Comparison of ENCODE assay signal across 18 cellular contexts in genomic region chr17:15507001-15507400, GRCh38. TPM values are rescaled to one million over a fixed set of nuclear protein-coding genes. Genes with fewer than 3 reads are reported as not detected.
DNase-seq lines count a peak whose midpoint lies in the region; ATAC-seq and TF ChIP-seq lines count a peak whose summit lies in the region.
"Had no signal": no experiment of that assay in that cellular context is flagged by ENCODE, and none has a peak within 500 bp of the region (broad histone marks: within the 10 kb centered on the region; RNA-seq: fewer than 3 reads in every experiment).

No MANE protein-coding gene starts in this region.

- peaks cover 70% of the 10 kb centered on the region for H3K36me3 Mint-ChIP-seq in endodermal cell (ENCODE audit: low read depth)
- peaks cover 16% of the 10 kb centered on the region for H3K36me3 Mint-ChIP-seq in MCF 10A (ENCODE audit: insufficient read depth, unreplicated experiment)

- intact Hi-C loops in ascending aorta (cut with DNase I) (no loop called here), left colon (cut with DNase I, micrococcal nuclease) (no loop called here), MCF 10A (cut with micrococcal nuclease) (no loop called here)

- H3K4me1 ChIP-seq in ascending aorta: peaks cover 16 to 41% of the 10 kb centered on the region in 2 donors
- H3K4me1 ChIP-seq in endodermal cell (ENCODE audit: control insufficient read depth, insufficient read depth, low read length): no peaks in the 10 kb centered on the region
- H3K4me1 ChIP-seq: BE2C had no signal

- H3K4me1 Mint-ChIP-seq in endodermal cell: peaks cover 2% of the 10 kb centered on the region
- H3K4me1 Mint-ChIP-seq in MCF 10A (ENCODE audit: insufficient read depth, unreplicated experiment): peaks cover 14% of the 10 kb centered on the region

- H3K27ac ChIP-seq in ascending aorta (peak overlapping the region; percentile 90 to 94), endodermal cell (ENCODE audit: low read depth, low read length) (no peak overlapping the region)
- H3K27ac ChIP-seq: BLaER1 had no signal

- WGBS in endodermal cell (ENCODE audit: insufficient coverage in 1 of 2, insufficient read length in 1 of 2), 2 experiments: 98% methylated on average over 9 of the region's 9 CpGs

- H3K27me3 ChIP-seq in ascending aorta (no peaks in the 10 kb centered on the region), endodermal cell (ENCODE audit: control insufficient read depth, insufficient read depth, low read length, poor library complexity, severe bottlenecking) (no peaks in the 10 kb centered on the region)
- H3K27me3 ChIP-seq: BE2C, BLaER1 had no signal

- no peak overlapping the region for H3K4me3 Mint-ChIP-seq in endodermal cell
- no peak overlapping the region for H3K4me3 Mint-ChIP-seq in MCF 10A (ENCODE audit: unreplicated experiment)
- H3K4me3 Mint-ChIP-seq: CD14-positive monocyte; CD4-positive, alpha-beta memory T cell; CD4-positive, CD25-positive, alpha-beta regulatory T cell; CD8-positive, alpha-beta memory T cell had no signal

- no peak overlapping the region for H3K4me3 ChIP-seq in ascending aorta
- no peak overlapping the region for H3K4me3 ChIP-seq in endodermal cell (ENCODE audit: low read length)
- H3K4me3 ChIP-seq: BLaER1 had no signal

- peak in 1 of 2 donors; percentile 54 for DNase-seq in ascending aorta (ENCODE audit: low spot score in 2 of 2)
- DNase-seq in endodermal cell: peak; percentile 19
- DNase-seq in islet precursor cell: peak; percentile 28
- DNase-seq in left colon: no peak
- no peak for DNase-seq in MCF 10A (ENCODE audit: unreplicated experiment)
- no peak for DNase-seq in D341Med (ENCODE audit: low spot score)
- DNase-seq: 8988T; ACHN; BE2C; C1 segment of cervical spinal cord; CD4-positive, alpha-beta memory T cell; CD4-positive, CD25-positive, alpha-beta regulatory T cell; CD8-positive, alpha-beta memory T cell; COR-L47; DMS79 treated with DMSO at 0.1 percent for 48 hours; GF-D8 had no signal

- H3K9me3 ChIP-seq in ascending aorta (no peaks in the 10 kb centered on the region), endodermal cell (ENCODE audit: control insufficient read depth, low read length) (no peaks in the 10 kb centered on the region)
- H3K9me3 ChIP-seq: BE2C, BLaER1 had no signal

- ATAC-seq in left colon: no peak

- H3K27ac Mint-ChIP-seq in endodermal cell (no peak overlapping the region), MCF 10A (ENCODE audit: low read depth, unreplicated experiment) (no peak overlapping the region)
- H3K27ac Mint-ChIP-seq: CD14-positive monocyte; CD4-positive, alpha-beta memory T cell; CD4-positive, CD25-positive, alpha-beta regulatory T cell had no signal

- H3K36me3 ChIP-seq in ascending aorta (no peaks in the 10 kb centered on the region), endodermal cell (ENCODE audit: control insufficient read depth, insufficient read depth, low read length) (peaks cover 82% of the 10 kb centered on the region)
- H3K36me3 ChIP-seq: BE2C, BLaER1 had no signal

- CTCF ChIA-PET in MCF 10A (lab: Yijun Ruan, JAX): interaction anchor here (1.1 kb wide), 1 partner anchor 248 kb away, joined by 3 read pairs; no protein-coding TSS in a partner anchor

- TF ChIP-seq CTCF in ascending aorta (IDR thresholded peaks at IDR 0.05) (no peak), endodermal cell (conservative IDR thresholded peaks at IDR 0.05) (no peak), MCF 10A (IDR thresholded peaks at IDR 0.05; ENCODE audit: unreplicated experiment) (no peak)

- POLR2A ChIA-PET in MCF 10A (lab: Yijun Ruan, JAX): no interaction called here

- no TSS peak for BruUV-seq in MCF 10A (replicated peaks; lab: Mats Ljungman, UMichigan)

- H3K9me3 Mint-ChIP-seq in endodermal cell: no peaks in the 10 kb centered on the region
- no peaks in the 10 kb centered on the region for H3K9me3 Mint-ChIP-seq in MCF 10A (ENCODE audit: unreplicated experiment)
- H3K9me3 Mint-ChIP-seq: CD4-positive, CD25-positive, alpha-beta regulatory T cell; CD8-positive, alpha-beta memory T cell had no signal

- H3K27me3 Mint-ChIP-seq in endodermal cell (ENCODE audit: insufficient read depth) (no peaks in the 10 kb centered on the region), MCF 10A (ENCODE audit: insufficient read depth, unreplicated experiment) (no peaks in the 10 kb centered on the region)
- H3K27me3 Mint-ChIP-seq: CD4-positive, alpha-beta memory T cell; CD8-positive, alpha-beta memory T cell had no signal

- H3K9ac ChIP-seq in endodermal cell (ENCODE audit: extremely low read depth, low read length, poor library complexity, severe bottlenecking): no peak overlapping the region
- H3K9ac ChIP-seq: BLaER1 had no signal

RNA-seq across cellular contexts. Expression of gene CDRT4, which starts 39.6 kb away (rescaled TPM):
- total RNA-seq in ascending aorta (3.7 TPM), endodermal cell (10 to 100 TPM; 16.4 to 39.7 TPM), left colon (1 to 10 TPM; 6.4 to 6.6 TPM), MCF 10A (2022) (11.3 and 19.6 TPM in 2 replicates)
- 3.0 TPM for polyA plus RNA-seq in endodermal cell (2013, experiment 1 of 2)
- 4.4 TPM for polyA plus RNA-seq in endodermal cell (2013, experiment 2 of 2)
- polyA plus RNA-seq: CD8-positive, alpha-beta memory T cell had no signal

RNA-seq across cellular contexts. Expression of gene TVP23C, which starts 56.3 kb away (rescaled TPM):
- 5.5 TPM for total RNA-seq in ascending aorta
- 10 to 100 TPM; 30.7 to 73.2 TPM for total RNA-seq in endodermal cell
- 13.3 TPM for polyA plus RNA-seq in endodermal cell (2013, experiment 1 of 2)
- polyA plus RNA-seq in endodermal cell (2013, experiment 2 of 2): 15.6 TPM
- 10 to 100 TPM; 18.0 to 20.7 TPM for total RNA-seq in left colon
- total RNA-seq in MCF 10A (2022): 26.7 and 39.8 TPM in 2 replicates

Comparison
In these comparisons a context has a peak if more than half of its experiments do, and no peak if none do; other contexts are left out.
1. DNase-seq: peak in endodermal cell (single experiment) and islet precursor cell (single experiment); none in left colon (0 of 2), MCF 10A (single experiment) and D341Med (single experiment).